Comparison of ENCODE assay signal across 29 cellular contexts in genomic region chr21:18547347-18547746, GRCh38.
"Had no signal": no experiment of that assay in that cellular context is flagged by ENCODE, and none has a peak within 500 bp of the region (broad histone marks: within the 10 kb centered on the region; RNA-seq: fewer than 3 reads in every experiment).

No MANE protein-coding gene starts in this region.

- H3K9ac ChIP-seq: parathyroid adenoma had no signal

- H3K4me2 ChIP-seq: smooth muscle cell had no signal

- H2AFZ ChIP-seq: parathyroid adenoma had no signal

- DNase-seq: naive thymus-derived CD4-positive, alpha-beta T cell; natural killer cell; nucleus accumbens; ovary; posterior cingulate gyrus; psoas muscle; right cardiac atrium; right lobe of liver; sigmoid colon; spleen; stimulated activated CD4-positive, alpha-beta T cell treated with anti-CD3 and anti-CD28 coated beads, Interleukin-12 subunit alpha, Interleukin-12 subunit beta, amount 100 ng/mL, for 4 hours; stimulated activated CD4-positive, alpha-beta T cell treated with anti-CD3 and anti-CD28 coated beads, Interleukin-1b, Interleukin-23, amount 100 ng/mL, for 48 hours; stimulated activated CD4-positive, alpha-beta T cell treated with anti-CD3 and anti-CD28 coated beads, Interleukin-4, amount 100 ng/mL, for 1 hour; stimulated activated CD4-positive, alpha-beta T cell treated with anti-CD3 and anti-CD28 coated beads, Interleukin-4, amount 100 ng/mL, for 4 hours; stimulated activated CD8-positive, alpha-beta memory T cell treated with anti-CD3 and anti-CD28 coated beads, Interleukin-4, amount 100 ng/mL, for 48 hours; stimulated activated naive CD4-positive, alpha-beta T cell; stimulated activated naive CD8-positive, alpha-beta T cell treated with anti-CD3 and anti-CD28 coated beads, Interleukin-15, amount 100 ng/mL, for 72 hours; stimulated activated naive CD8-positive, alpha-beta T cell treated with anti-CD3 and anti-CD28 coated beads, Interleukin-15, Interleukin-2, amounts not matched to agents 100 U/mL and 50 U/mL, for 24 hours; substantia nigra; testis; tibial artery; transverse colon; upper lobe of right lung; uterus had no signal

- H3K36me3 ChIP-seq: neutrophil, ovary, right lobe of liver, sigmoid colon, spleen, suprapubic skin, tibial artery, transverse colon, upper lobe of right lung, uterus had no signal

- H3K4me1 ChIP-seq: parathyroid adenoma, psoas muscle, right lobe of liver, sigmoid colon, spleen, suprapubic skin, testis, tibial artery, transverse colon, upper lobe of right lung, uterus had no signal

- H3K27ac ChIP-seq: neutrophil, ovary, parathyroid adenoma, psoas muscle, right lobe of liver, sigmoid colon, spleen, suprapubic skin, testis, tibial artery, transverse colon, upper lobe of right lung, uterus had no signal

- H3K27me3 ChIP-seq: neutrophil, ovary, right lobe of liver, sigmoid colon, spleen, suprapubic skin, testis, tibial artery, transverse colon, upper lobe of right lung, uterus had no signal

- H3K9me3 ChIP-seq: neutrophil, ovary, psoas muscle, right lobe of liver, sigmoid colon, spleen, suprapubic skin, testis, tibial artery, transverse colon, upper lobe of right lung, uterus had no signal

- H3K79me2 ChIP-seq: parathyroid adenoma had no signal

- ATAC-seq: naive thymus-derived CD4-positive, alpha-beta T cell; natural killer cell; psoas muscle; right cardiac atrium; right lobe of liver; stimulated activated memory B cell treated with anti-CD40 and anti-IgM and Interleukin-4, amounts not matched to agents 10 μg/mL and 1 μg/mL and 100 μg/mL, for 72 hours; stimulated activated naive CD8-positive, alpha-beta T cell treated with anti-CD3 and anti-CD28 coated beads, Interleukin-15, amount 100 ng/mL, for 72 hours; stimulated activated naive CD8-positive, alpha-beta T cell treated with anti-CD3 and anti-CD28 coated beads, Interleukin-15, Interleukin-2, amounts not matched to agents 100 U/mL and 50 U/mL, for 24 hours; upper lobe of right lung had no signal

- H3K4me3 ChIP-seq: ovary, psoas muscle, right lobe of liver, sigmoid colon, smooth muscle cell, spleen, suprapubic skin, testis, tibial artery, transverse colon, upper lobe of right lung, uterus had no signal
